Comparison of ENCODE assay signal across 1 cellular context in the genomic region with DNA sequence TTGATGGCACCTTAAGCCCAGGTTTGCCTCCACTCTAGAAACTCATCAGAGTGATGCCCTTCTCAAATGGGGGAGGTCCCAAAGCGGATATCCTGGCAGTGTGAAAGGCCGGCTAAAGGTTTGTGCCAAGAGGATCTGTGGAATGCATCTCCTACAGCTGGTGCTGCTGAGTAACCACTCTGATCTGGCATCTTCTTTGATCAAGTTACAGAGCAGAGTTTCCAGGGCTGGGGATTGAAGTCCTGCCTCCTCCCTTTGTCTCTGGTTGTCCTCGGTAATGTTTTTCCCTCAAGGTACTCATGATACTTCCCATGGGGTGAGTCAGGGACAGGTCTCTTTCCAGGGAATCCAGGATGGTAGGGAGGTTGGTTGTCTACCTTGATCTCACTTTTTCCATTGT.
TF ChIP-seq lines count a peak whose summit lies in the region.

No MANE protein-coding gene starts in this region.

TF ChIP-seq in SK-N-SH, 30 proteins besides CTCF, POLR2A, EP300 and RAD21 (continued from another document):
- no peak for TF ChIP-seq RXRA (IDR thresholded peaks at IDR 0.05; ENCODE audit: borderline replicate concordance, low read depth)
